In genomic region chr9:129506892-129507291, GRCh38 we compare ENCODE assay signal across 1 cellular context.
TF ChIP-seq lines count a peak whose summit lies in the region.

No MANE protein-coding gene starts in this region.

TF ChIP-seq in SK-N-SH, 30 proteins besides CTCF, POLR2A, EP300 and RAD21:
- TF ChIP-seq MAX (IDR thresholded peaks at IDR 0.05; ENCODE audit: low read depth) (no peak), ELF1 (IDR thresholded peaks at IDR 0.05) (no peak), NFIC (IDR thresholded peaks at IDR 0.05; ENCODE audit: borderline replicate concordance) (no peak), IRF3 (IDR thresholded peaks at IDR 0.05; ENCODE audit: low read depth, low read length) (no peak), FOXM1 (IDR thresholded peaks at IDR 0.05; ENCODE audit: low read depth) (no peak), FOSL2 (IDR thresholded peaks at IDR 0.05; ENCODE audit: borderline replicate concordance, low read depth) (peak; percentile 33; the same call in 1 of the 2 replicates), ZBTB33 (IDR thresholded peaks at IDR 0.05; ENCODE audit: borderline replicate concordance, low read depth) (no peak), CHD2 (IDR thresholded peaks at IDR 0.05; ENCODE audit: low read length, partially characterized antibody) (peak; percentile 66), PBX3 (IDR thresholded peaks at IDR 0.05) (no peak), RXRA (IDR thresholded peaks at IDR 0.05; ENCODE audit: borderline replicate concordance, low read depth) (no peak), EZH2phosphoT487 (IDR thresholded peaks at IDR 0.05; ENCODE audit: borderline replicate concordance, low read depth) (no peak), RCOR1 (IDR thresholded peaks at IDR 0.05; ENCODE audit: low read length) (no peak), USF1 (IDR thresholded peaks at IDR 0.05; ENCODE audit: borderline replicate concordance, low read depth) (no peak), TAF1 (IDR thresholded peaks at IDR 0.05; ENCODE audit: borderline replicate concordance, low read depth, low read length) (no peak), USF2 (IDR thresholded peaks at IDR 0.05; ENCODE audit: borderline replicate concordance, low read depth, low read length) (no peak), JUND (IDR thresholded peaks at IDR 0.05) (peak; percentile 29; the same call in 1 of the 2 replicates), NRF1 (IDR thresholded peaks at IDR 0.05; ENCODE audit: low read depth, low read length) (no peak), FOXJ3 (CRISPR knock-in tag; IDR thresholded peaks at IDR 0.05) (no peak), GATA2 (CRISPR knock-in tag; IDR thresholded peaks at IDR 0.05) (no peak), SMC3 (IDR thresholded peaks at IDR 0.05; ENCODE audit: low read depth, low read length) (no peak), MEF2A (IDR thresholded peaks at IDR 0.05; ENCODE audit: borderline replicate concordance, low read depth) (no peak), MXI1 (IDR thresholded peaks at IDR 0.05; ENCODE audit: low read depth, low read length) (no peak), POLR2AphosphoS5 (IDR thresholded peaks at IDR 0.05; ENCODE audit: low read depth, low read length) (0 out of 2 replicates have a peak, but pooled peaks have one; percentile 18), TCF12 (IDR thresholded peaks at IDR 0.05) (0 out of 2 replicates have a peak, but pooled peaks have one; percentile 4), YY1 (IDR thresholded peaks at IDR 0.05; ENCODE audit: low read depth) (no peak), GABPA (IDR thresholded peaks at IDR 0.05; ENCODE audit: low read depth) (no peak), REST (IDR thresholded peaks at IDR 0.05; ENCODE audit: low read depth, low read length) (no peak), SIN3A (IDR thresholded peaks at IDR 0.05; ENCODE audit: borderline replicate concordance, low read depth, low read length) (no peak), TEAD4 (IDR thresholded peaks at IDR 0.05; ENCODE audit: borderline replicate concordance, insufficient read depth) (no peak), RFX5 (IDR thresholded peaks at IDR 0.05; ENCODE audit: low read length) (no peak)
TF ChIP-seq in SK-N-SH: peak in this region for 5.
